In the genomic region with DNA sequence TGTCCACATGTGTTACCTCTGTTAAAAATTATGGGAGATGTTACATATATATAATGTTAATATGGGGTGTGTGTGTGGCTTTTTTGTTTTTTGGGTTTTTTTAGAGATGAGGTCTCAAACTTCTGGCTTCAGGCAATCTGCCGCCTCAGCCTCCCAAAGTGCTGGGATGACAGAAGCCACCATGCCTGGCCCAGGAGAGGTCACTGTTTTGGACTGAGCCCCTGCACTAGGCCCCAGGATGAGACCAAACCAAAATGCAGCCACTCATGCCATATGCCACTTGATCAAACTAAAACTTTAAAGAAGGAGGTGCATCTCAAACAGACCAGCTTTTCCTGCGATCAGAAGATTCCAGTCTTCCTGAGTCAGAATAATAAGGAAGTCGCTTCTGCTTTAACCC, we compare ENCODE assay signal across 14 cellular contexts.
"Had no signal": no experiment of that assay in that cellular context is flagged by ENCODE, and none has a peak within 500 bp of the region (broad histone marks: within the 10 kb centered on the region; RNA-seq: fewer than 3 reads in every experiment).

No MANE protein-coding gene starts in this region.

- H3K9me3 ChIP-seq: breast epithelium, prostate gland, suprapubic skin had no signal

- H3K27ac ChIP-seq: breast epithelium, SK-N-MC, suprapubic skin had no signal

- ATAC-seq: activated naive CD4-positive, alpha-beta T cell treated with anti-CD3 and anti-CD28 coated beads, Interleukin-2, amount 50 U/mL, for 72 hours; stimulated activated naive CD8-positive, alpha-beta T cell treated with anti-CD3 and anti-CD28 coated beads, Interleukin-15, Interleukin-2, amounts not matched to agents 100 U/mL and 50 U/mL, for 24 hours; T-cell had no signal

- H3K4me3 ChIP-seq: breast epithelium, prostate gland, SK-N-MC, suprapubic skin had no signal

- H3K36me3 ChIP-seq: breast epithelium had no signal

- DNase-seq: activated CD4-positive, alpha-beta T cell treated with anti-CD3 and anti-CD28 coated beads for 48 hours; activated effector memory CD4-positive, alpha-beta T cell treated with anti-CD3 and anti-CD28 coated beads, Interleukin-2, amount 50 U/mL, for 16 hours; activated T-cell treated with anti-CD3 and anti-CD28 coated beads, Interleukin-2, amount 50 U/mL, for 24 hours; anterior cingulate cortex; foreskin melanocyte; kidney; stimulated activated CD4-positive, alpha-beta T cell treated with anti-CD3 and anti-CD28 coated beads, Interleukin-12 subunit alpha, Interleukin-12 subunit beta, amount 100 ng/mL, for 4 hours; stimulated activated naive CD8-positive, alpha-beta T cell treated with anti-CD3 and anti-CD28 coated beads, Interleukin-15, Interleukin-2, amounts not matched to agents 100 U/mL and 50 U/mL, for 24 hours; T-cell had no signal

- H3K27me3 Mint-ChIP-seq: activated T-cell treated with anti-CD3 and anti-CD28 coated beads, Interleukin-2, amount 50 U/mL, for 24 hours; T-cell had no signal

- H3K4me1 ChIP-seq: prostate gland had no signal

- H3K27me3 ChIP-seq: breast epithelium, suprapubic skin had no signal
